In genomic region chr4:2478220-2478619, GRCh38 we compare ENCODE assay signal across 16 cellular contexts. TPM values are rescaled to one million over a fixed set of nuclear protein-coding genes. Genes with fewer than 3 reads are reported as not detected.
DNase-seq lines count a peak whose midpoint lies in the region; ATAC-seq, FAIRE-seq and TF ChIP-seq lines count a peak whose summit lies in the region.
"Had no signal": no experiment of that assay in that cellular context is flagged by ENCODE, and none has a peak within 500 bp of the region (broad histone marks: within the 10 kb centered on the region; RNA-seq: fewer than 3 reads in every experiment).

No MANE protein-coding gene starts in this region.

- no peak overlapping the region for H3K4me3 ChIP-seq in HCT116 (replicated peaks in 1 of 2; ENCODE audit: low read depth in 1 of 2, low read length in 2 of 2)
- H3K4me3 ChIP-seq in astrocyte (ENCODE audit: insufficient read depth, low read depth, low read length) = no peak overlapping the region
- H3K4me3 ChIP-seq in naive thymus-derived CD4-positive, alpha-beta T cell (ENCODE audit: low read length) = no peak overlapping the region
- H3K4me3 ChIP-seq: coronary artery, esophagus muscularis mucosa had no signal

- intact Hi-C loops in HCT116 (cut with micrococcal nuclease) = no loop called here
- intact Hi-C loops in naive thymus-derived CD4-positive, alpha-beta T cell (cut with micrococcal nuclease) = no loop called here

- H3K36me3 Mint-ChIP-seq in astrocyte (ENCODE audit: low read depth, unreplicated experiment) = peaks cover 18% of the 10 kb centered on the region
- peaks cover 0 to 30% (median 10%) of the 10 kb centered on the region in 5 donors for H3K36me3 Mint-ChIP-seq in naive thymus-derived CD4-positive, alpha-beta T cell

- no peak for TF ChIP-seq CTCF in HCT116 (IDR thresholded peaks at IDR 0.05 in 2 of 3, conservative IDR thresholded peaks at IDR 0.05 in 1 of 3; ENCODE audit: borderline replicate concordance in 1 of 3, insufficient read depth in 1 of 3, low read depth in 2 of 3, low read length in 2 of 3)
- TF ChIP-seq CTCF in astrocyte (IDR thresholded peaks at IDR 0.05; ENCODE audit: insufficient read depth, low read depth, low read length) = no peak

- H3K4me1 ChIP-seq in HCT116 (ENCODE audit: control insufficient read depth in 1 of 2, insufficient read depth in 2 of 2, low read length in 2 of 2) = no peaks in the 10 kb centered on the region
- peaks cover 11% of the 10 kb centered on the region for H3K4me1 ChIP-seq in astrocyte (ENCODE audit: insufficient read depth, low read length)
- H3K4me1 ChIP-seq in naive thymus-derived CD4-positive, alpha-beta T cell (ENCODE audit: control insufficient read depth in 2 of 2, insufficient read depth in 2 of 2, low read length in 2 of 2) = peaks cover 56 to 58% of the 10 kb centered on the region in 2 donors

- H3K9ac ChIP-seq in HCT116 (ENCODE audit: low read length) (no peak overlapping the region), astrocyte (ENCODE audit: low read length) (no peak overlapping the region)

- H3K27me3 ChIP-seq in HCT116 (ENCODE audit: insufficient read depth, low read length) = no peaks in the 10 kb centered on the region
- H3K27me3 ChIP-seq in astrocyte (ENCODE audit: insufficient read depth, low read length) = no peaks in the 10 kb centered on the region
- H3K27me3 ChIP-seq in naive thymus-derived CD4-positive, alpha-beta T cell (ENCODE audit: control insufficient read depth in 2 of 2, insufficient read depth in 2 of 2, low read length in 2 of 2) = no peaks in the 10 kb centered on the region
- H3K27me3 ChIP-seq: esophagus muscularis mucosa had no signal

- no peak overlapping the region for H3K27ac Mint-ChIP-seq in astrocyte (ENCODE audit: unreplicated experiment)
- peak overlapping the region in 7 of 9 donors; percentile 14 to 72 (median 22) for H3K27ac Mint-ChIP-seq in naive thymus-derived CD4-positive, alpha-beta T cell

- H3K36me3 ChIP-seq in HCT116 (ENCODE audit: control insufficient read depth in 1 of 2, insufficient read depth in 2 of 2, low read length in 2 of 2) (peaks cover 0 to 15% of the 10 kb centered on the region in 2 experiments; a peak in 2 of 4 replicates), astrocyte (ENCODE audit: insufficient read depth, low read length) (no peaks in the 10 kb centered on the region)
- H3K36me3 ChIP-seq in naive thymus-derived CD4-positive, alpha-beta T cell (ENCODE audit: control insufficient read depth in 2 of 3, insufficient read depth in 3 of 3, low read length in 3 of 3) = no peaks in the 10 kb centered on the region

- peaks cover 20% of the 10 kb centered on the region for H3K4me1 Mint-ChIP-seq in astrocyte (ENCODE audit: low read depth, unreplicated experiment)
- peaks cover 64 to 98% (median 77%) of the 10 kb centered on the region in 7 donors for H3K4me1 Mint-ChIP-seq in naive thymus-derived CD4-positive, alpha-beta T cell

- H3K27ac ChIP-seq in HCT116 (ENCODE audit: low read depth, low read length) (no peak overlapping the region), astrocyte (ENCODE audit: low read depth, low read length) (no peak overlapping the region)
- H3K27ac ChIP-seq in naive thymus-derived CD4-positive, alpha-beta T cell (ENCODE audit: low read depth, low read length) = no peak overlapping the region
- H3K27ac ChIP-seq: coronary artery, esophagus muscularis mucosa had no signal

- RAD21 ChIA-PET in HCT116 (lab: Charles Lee; ENCODE audit: low non-redundant PET in 1 of 2, low total read pairs in 2 of 2, uncharacterized antibody in 2 of 2, unreplicated experiment in 2 of 2) = no interaction called here

- FAIRE-seq in astrocyte (lab: Jason Lieb, UNC) = no peak
- FAIRE-seq: GM19239 had no signal

- no peak overlapping the region for H2AFZ ChIP-seq in HCT116 (ENCODE audit: low read depth, low read length, poor library complexity, severe bottlenecking)
- no peak overlapping the region for H2AFZ ChIP-seq in astrocyte (ENCODE audit: low read depth, low read length)

- H3K4me3 Mint-ChIP-seq in astrocyte (ENCODE audit: unreplicated experiment) = peak overlapping the region; percentile 34
- peak overlapping the region in 9 of 10 donors; percentile 12 to 79 (median 69) for H3K4me3 Mint-ChIP-seq in naive thymus-derived CD4-positive, alpha-beta T cell

- peak; percentile 15 for DNase-seq in NCI-H82 (lab: John Stamatoyannopoulos, UW)
- no peak for DNase-seq in NCI-H82 treated with DMSO at 0.1 percent for 48 hours (lab: John Stamatoyannopoulos, UW; ENCODE audit: unreplicated experiment)
- no peak for DNase-seq in HCT116 (ENCODE audit: low read depth, low spot score)
- no peak for DNase-seq in astrocyte (ENCODE audit: low read depth)
- DNase-seq in naive thymus-derived CD4-positive, alpha-beta T cell = no peak
- DNase-seq in NCI-H345 treated with DMSO at 0.1 percent for 48 hours (lab: John Stamatoyannopoulos, UW; ENCODE audit: unreplicated experiment) = no peak
- no peak for DNase-seq in SIG-M5 treated with dmso at 0.1 percent for 504 hours (lab: John Stamatoyannopoulos, UW; ENCODE audit: unreplicated experiment)
- no peak for DNase-seq in nucleus accumbens (lab: John Stamatoyannopoulos, UW)
- DNase-seq: 8988T, amygdala, hippocampal formation, OCI-M1 had no signal

- no peaks in the 10 kb centered on the region for H3K9me3 Mint-ChIP-seq in astrocyte (ENCODE audit: unreplicated experiment)
- peaks cover 0 to 2% (median 0%) of the 10 kb centered on the region in 11 donors for H3K9me3 Mint-ChIP-seq in naive thymus-derived CD4-positive, alpha-beta T cell

- H3K4me2 ChIP-seq in HCT116 (ENCODE audit: low read length) = no peak overlapping the region
- H3K4me2 ChIP-seq in astrocyte (ENCODE audit: low read length) = no peak overlapping the region

- H3K9me3 ChIP-seq in HCT116 (ENCODE audit: control insufficient read depth in 1 of 2, insufficient read depth in 1 of 2, low read depth in 1 of 2, low read length in 2 of 2) (no peaks in the 10 kb centered on the region), astrocyte (ENCODE audit: insufficient read depth, low read depth, low read length) (no peaks in the 10 kb centered on the region)
- H3K9me3 ChIP-seq in naive thymus-derived CD4-positive, alpha-beta T cell (ENCODE audit: control insufficient read depth in 2 of 3, low read length in 3 of 3) = no peaks in the 10 kb centered on the region
- H3K9me3 ChIP-seq: esophagus muscularis mucosa had no signal

- H3K79me2 ChIP-seq in HCT116 (ENCODE audit: insufficient read depth, low read length) (peaks cover 100% of the 10 kb centered on the region), astrocyte (ENCODE audit: insufficient read depth, low read length) (peaks cover 99% of the 10 kb centered on the region)

- POLR2A ChIA-PET in HCT116 (lab: Charles Lee) = no interaction called here
- POLR2A ChIA-PET in naive thymus-derived CD4-positive, alpha-beta T cell (lab: Charles Lee) = interaction anchor here (0.9 to 1.7 kb wide), 3 partner anchors 8 to 58 kb away, joined by 3 to 4 read pairs (median 4); partner anchors contain the start of gene FAM193A

- TF ChIP-seq RAD21 in HCT116 (IDR thresholded peaks at IDR 0.05; ENCODE audit: low read depth) = no peak

- H4K20me1 ChIP-seq in HCT116 (ENCODE audit: insufficient read depth) (peaks cover 37% of the 10 kb centered on the region; the same call in 1 of the 2 replicates), astrocyte (ENCODE audit: insufficient read depth, low read length) (peaks cover 98% of the 10 kb centered on the region)

- H3K27me3 Mint-ChIP-seq in astrocyte (ENCODE audit: low read depth, unreplicated experiment) = no peaks in the 10 kb centered on the region
- H3K27me3 Mint-ChIP-seq in naive thymus-derived CD4-positive, alpha-beta T cell = no peaks in the 10 kb centered on the region

- BruUV-seq in HCT116 (replicated peaks; lab: Mats Ljungman, UMichigan) = TSS peak; percentile 2

- TF ChIP-seq POLR2A in HCT116 (IDR thresholded peaks at IDR 0.05; ENCODE audit: borderline replicate concordance, extremely low read depth, insufficient read depth, insufficient read length) = no peak

- CTCF ChIA-PET in HCT116 (lab: Charles Lee) = no interaction called here
- CTCF ChIA-PET in naive thymus-derived CD4-positive, alpha-beta T cell (lab: Charles Lee) = no interaction called here

- H3K9me2 ChIP-seq in HCT116 (ENCODE audit: insufficient read depth) = no peaks in the 10 kb centered on the region

- ATAC-seq in HCT116 = peak; percentile 25; the same call in 1 of the 2 replicates
- no peak for ATAC-seq in naive thymus-derived CD4-positive, alpha-beta T cell

TF ChIP-seq in HCT116, 20 proteins besides CTCF, POLR2A, EP300 and RAD21 (continues in another document):
- TF ChIP-seq SRF (IDR thresholded peaks at IDR 0.05; ENCODE audit: low read depth) = no peak
- no peak for TF ChIP-seq TCF7L2 (IDR thresholded peaks at IDR 0.05; ENCODE audit: borderline replicate concordance, extremely low read depth, insufficient read depth, insufficient read length)
- TF ChIP-seq MAX (IDR thresholded peaks at IDR 0.05) = no peak

RNA-seq across cellular contexts. Expression of gene RNF4, which starts 9.3 kb away (rescaled TPM):
- 62.3 TPM for total RNA-seq in HCT116 (2021; ENCODE audit: unreplicated experiment)
- 41.4 and 44.5 TPM in 2 replicates for polyA plus RNA-seq in HCT116 (2012)
- 73.6 and 77.2 TPM in 2 replicates for total RNA-seq in astrocyte
- 100 to 1,000 TPM in 1 of 5 experiments, 10 to 100 TPM in 4; 80.7 to 101 (median 91.8) TPM for total RNA-seq in naive thymus-derived CD4-positive, alpha-beta T cell
- polyA plus RNA-seq in naive thymus-derived CD4-positive, alpha-beta T cell = 10 to 100 TPM; 69.4 to 96.8 TPM

RNA-seq across cellular contexts. Expression of gene FAM193A, which starts 58.2 kb away (rescaled TPM):
- 15.7 TPM for total RNA-seq in HCT116 (2021; ENCODE audit: unreplicated experiment)
- polyA plus RNA-seq in HCT116 (2012) = 8.3 and 9.2 TPM in 2 replicates
- 27.1 and 28.8 TPM in 2 replicates for total RNA-seq in astrocyte
- 10 to 100 TPM; 32.8 to 47.2 (median 44.1) TPM for total RNA-seq in naive thymus-derived CD4-positive, alpha-beta T cell
- polyA plus RNA-seq in naive thymus-derived CD4-positive, alpha-beta T cell = 1 to 10 TPM; 2.2 to 4.8 TPM

RNA-seq across cellular contexts. Expression of gene CFAP99, which starts 59.5 kb away (rescaled TPM):
- total RNA-seq in HCT116 (2021; ENCODE audit: unreplicated experiment) = 0.42 TPM
- 0.16 and 0.35 TPM in 2 replicates for polyA plus RNA-seq in HCT116 (2012)
- total RNA-seq in astrocyte = not detected in 2 replicates
- under 1 TPM in 2 of 5 experiments, not detected in 3; 0.12 to 0.27 TPM for total RNA-seq in naive thymus-derived CD4-positive, alpha-beta T cell
- polyA plus RNA-seq in naive thymus-derived CD4-positive, alpha-beta T cell = not detected
- total RNA-seq: urinary bladder had no signal

RNA-seq across cellular contexts. Expression of gene ZFYVE28, which starts 59.8 kb away (rescaled TPM):
- total RNA-seq in HCT116 (2021; ENCODE audit: unreplicated experiment) (19.2 TPM), astrocyte (0.31 and 0.68 TPM in 2 replicates)
- polyA plus RNA-seq in HCT116 (2012) = 13.6 and 15.5 TPM in 2 replicates
- 10 to 100 TPM; 15.2 to 26.5 (median 16.1) TPM for total RNA-seq in naive thymus-derived CD4-positive, alpha-beta T cell
- 1 to 10 TPM; 6.1 to 7.4 TPM for polyA plus RNA-seq in naive thymus-derived CD4-positive, alpha-beta T cell
